In the genomic region with DNA sequence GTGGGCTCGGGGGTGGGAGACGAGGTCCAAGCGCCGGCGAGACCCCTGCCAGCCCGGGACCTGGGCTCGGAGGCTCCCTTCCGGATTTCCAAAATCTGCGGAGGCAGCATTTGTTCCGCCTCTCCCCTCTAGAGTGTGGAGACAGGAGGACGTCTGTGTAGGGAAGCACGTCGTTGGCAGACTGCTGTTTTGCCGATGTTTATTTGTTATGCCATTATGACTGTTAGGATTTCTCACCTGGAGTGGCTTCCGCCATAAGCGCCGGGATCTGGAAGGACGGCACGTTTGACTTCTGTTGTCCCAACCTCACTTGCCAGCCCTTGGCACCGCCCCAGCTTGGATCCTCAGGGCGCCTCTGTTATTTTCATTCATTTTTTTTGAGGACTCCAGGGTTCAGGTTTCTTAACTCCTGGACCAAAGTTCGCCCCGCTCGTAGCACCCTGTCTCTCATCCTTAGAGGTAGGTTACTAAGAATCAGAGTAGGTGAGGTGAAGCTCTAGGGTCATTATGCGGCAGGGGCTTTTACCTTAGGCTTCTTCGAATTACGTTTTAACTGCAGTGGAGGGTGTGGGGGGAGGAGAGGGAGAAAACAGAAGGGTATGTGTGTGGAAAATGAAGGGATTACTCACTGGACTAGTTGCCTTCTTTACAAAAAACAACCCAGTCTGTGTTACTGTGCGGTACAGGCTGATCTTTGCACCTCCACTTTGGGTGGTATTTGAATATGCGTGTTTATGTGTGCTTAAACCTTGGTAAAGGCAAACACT, we compare ENCODE assay signal across 8 cellular contexts. TPM values are rescaled to one million over a fixed set of nuclear protein-coding genes. Genes with fewer than 3 reads are reported as not detected.
DNase-seq lines count a peak whose midpoint lies in the region; TF ChIP-seq lines count a peak whose summit lies in the region.

No MANE protein-coding gene starts in this region.

- H3K36me3 ChIP-seq in mesenchymal stem cell (ENCODE audit: control insufficient read depth in 1 of 2, insufficient read depth in 2 of 2, low read depth in 1 of 2, low read length in 2 of 2): peaks cover 0 to 9% of the 10 kb centered on the region in 2 experiments

- H3K9me3 ChIP-seq in mesenchymal stem cell (ENCODE audit: control insufficient read depth, low read length): no peaks in the 10 kb centered on the region

- no peaks in the 10 kb centered on the region for H3K9me3 Mint-ChIP-seq in activated naive CD4-positive, alpha-beta T cell treated with anti-CD3 and anti-CD28 coated beads, Interleukin-2, amount 10 ng/mL, durations not matched to agents 7 days and 5 days
- peaks cover 4% of the 10 kb centered on the region for H3K9me3 Mint-ChIP-seq in type B pancreatic cell

- H2BK15ac ChIP-seq in mesenchymal stem cell (ENCODE audit: low read depth, poor library complexity, severe bottlenecking): no peak overlapping the region

- peak overlapping the region; percentile 42 for H4K8ac ChIP-seq in mesenchymal stem cell (ENCODE audit: low read length)

- H3K27ac Mint-ChIP-seq in activated naive CD4-positive, alpha-beta T cell treated with anti-CD3 and anti-CD28 coated beads, Interleukin-2, amount 10 ng/mL, durations not matched to agents 7 days and 5 days: no peak overlapping the region
- peak overlapping the region; percentile 75 for H3K27ac Mint-ChIP-seq in type B pancreatic cell

- H3K27me3 ChIP-seq in dorsolateral prefrontal cortex (no peaks in the 10 kb centered on the region), mesenchymal stem cell (ENCODE audit: control insufficient read depth in 1 of 2, insufficient read depth in 1 of 2, low read length in 2 of 2) (no peaks in the 10 kb centered on the region)

- TF ChIP-seq CTCF in dorsolateral prefrontal cortex (IDR thresholded peaks at IDR 0.05 in 54 of 56, conservative IDR thresholded peaks at IDR 0.05 in 2 of 56; ENCODE audit: low read depth in 1 of 56, partially characterized antibody in 56 of 56): no peak
- no peak for TF ChIP-seq CTCF in type B pancreatic cell (conservative IDR thresholded peaks at IDR 0.05)

- H3K9ac ChIP-seq in mesenchymal stem cell (ENCODE audit: low read length): peak overlapping the region; percentile 81

- peak overlapping the region; percentile 52 to 86 (median 76) for H3K4me3 ChIP-seq in dorsolateral prefrontal cortex
- peak overlapping the region; percentile 88 to 97 for H3K4me3 ChIP-seq in mesenchymal stem cell (ENCODE audit: insufficient read depth in 1 of 2, low read depth in 1 of 2, low read length in 2 of 2)

- no peak overlapping the region for H4K91ac ChIP-seq in mesenchymal stem cell (ENCODE audit: low read length)

- CTCF ChIA-PET in activated naive CD4-positive, alpha-beta T cell treated with anti-CD3 and anti-CD28 coated beads, Interleukin-2, amount 10 ng/mL, durations not matched to agents 7 days and 5 days (lab: Charles Lee): interaction anchor here (1.1 kb wide), 1 partner anchor 14 kb away, joined by 4 read pairs; no protein-coding TSS in a partner anchor

- no peak overlapping the region for H3K4ac ChIP-seq in mesenchymal stem cell (ENCODE audit: low read depth in 1 of 2, low read length in 2 of 2)

- no peak overlapping the region for H3K23ac ChIP-seq in mesenchymal stem cell (ENCODE audit: low read length in 2 of 2)

- peak overlapping the region; percentile 30 to 52 for H3K18ac ChIP-seq in mesenchymal stem cell (ENCODE audit: low read depth in 1 of 2, low read length in 2 of 2)

- peak overlapping the region in 1 of 2 experiments; percentile 33 for H2BK12ac ChIP-seq in mesenchymal stem cell (ENCODE audit: low read length in 2 of 2)

- peaks cover 2% of the 10 kb centered on the region for H3K36me3 Mint-ChIP-seq in activated naive CD4-positive, alpha-beta T cell treated with anti-CD3 and anti-CD28 coated beads, Interleukin-2, amount 10 ng/mL, durations not matched to agents 7 days and 5 days
- H3K36me3 Mint-ChIP-seq in type B pancreatic cell: peaks cover 12% of the 10 kb centered on the region

- H3K4me3 Mint-ChIP-seq in activated naive CD4-positive, alpha-beta T cell treated with anti-CD3 and anti-CD28 coated beads, Interleukin-2, amount 10 ng/mL, durations not matched to agents 7 days and 5 days: peak overlapping the region; percentile 71
- H3K4me3 Mint-ChIP-seq in type B pancreatic cell: peak overlapping the region; percentile 92

- peaks cover 3% of the 10 kb centered on the region for H3K79me1 ChIP-seq in mesenchymal stem cell (replicated peaks; ENCODE audit: low read length, poor library complexity, severe bottlenecking)

- no peak overlapping the region for H2AK5ac ChIP-seq in mesenchymal stem cell (ENCODE audit: low read length, severe bottlenecking)

- 7% methylated on average over 28 of the region's 29 CpGs for WGBS in mesenchymal stem cell

- peak overlapping the region; percentile 86 for H2BK120ac ChIP-seq in mesenchymal stem cell (ENCODE audit: low read depth, low read length)

- H3K27ac ChIP-seq in dorsolateral prefrontal cortex (peak overlapping the region in 27 of 59 donors; percentile 5 to 85 (median 45)), mesenchymal stem cell (ENCODE audit: low read length, poor library complexity, severe bottlenecking) (peak overlapping the region; percentile 73)

- peak overlapping the region; percentile 95 for H2AFZ ChIP-seq in mesenchymal stem cell (ENCODE audit: low read depth, low read length)

- H3K4me1 ChIP-seq in mesenchymal stem cell (ENCODE audit: control insufficient read depth, insufficient read depth, low read depth, low read length): peaks cover 4% of the 10 kb centered on the region

- no peak overlapping the region for H3K14ac ChIP-seq in mesenchymal stem cell (ENCODE audit: low read length in 2 of 2)

- no peak for DNase-seq in activated naive CD4-positive, alpha-beta T cell treated with anti-CD3 and anti-CD28 coated beads, Interleukin-2, amount 10 ng/mL, durations not matched to agents 7 days and 5 days
- no peak for DNase-seq in activated naive CD4-positive, alpha-beta T cell (lab: John Stamatoyannopoulos, UW)
- DNase-seq in HPDE6-E6E7 (ENCODE audit: extremely low spot score): peak; percentile 54
- peak; percentile 50 for DNase-seq in RPMI7951 (ENCODE audit: low read depth)
- peak in 3 of 10 donors; percentile 22 to 28 (median 23) for DNase-seq in dorsolateral prefrontal cortex
- peak; percentile 57 for DNase-seq in mesenchymal stem cell
- no peak for DNase-seq in type B pancreatic cell (ENCODE audit: extremely low spot score, unreplicated experiment)
- DNase-seq in iPS-NIHi11 (ENCODE audit: low spot score): no peak

- H3K4me1 Mint-ChIP-seq in activated naive CD4-positive, alpha-beta T cell treated with anti-CD3 and anti-CD28 coated beads, Interleukin-2, amount 10 ng/mL, durations not matched to agents 7 days and 5 days: peaks cover 15% of the 10 kb centered on the region
- peaks cover 21% of the 10 kb centered on the region for H3K4me1 Mint-ChIP-seq in type B pancreatic cell (ENCODE audit: unreplicated experiment)

- peaks cover 60% of the 10 kb centered on the region for H3K27me3 Mint-ChIP-seq in activated naive CD4-positive, alpha-beta T cell treated with anti-CD3 and anti-CD28 coated beads, Interleukin-2, amount 10 ng/mL, durations not matched to agents 7 days and 5 days
- H3K27me3 Mint-ChIP-seq in type B pancreatic cell: peaks cover 11% of the 10 kb centered on the region

- intact Hi-C loops in dorsolateral prefrontal cortex (cut with DNase I): loop anchor here in 1 of 2 donors (5.0 kb wide), 1 partner anchor 83 kb away; no protein-coding TSS in a partner anchor

- H3K4me2 ChIP-seq in mesenchymal stem cell (ENCODE audit: low read length, poor library complexity, severe bottlenecking): peak overlapping the region; percentile 95

- peak overlapping the region; percentile 52 for H2BK5ac ChIP-seq in mesenchymal stem cell (ENCODE audit: low read depth, low read length, poor library complexity, severe bottlenecking)

RNA-seq across cellular contexts. Expression of gene PYGL, which starts 0.5 kb away (rescaled TPM):
- 40.2 and 48.3 TPM in 2 replicates for total RNA-seq in RPMI7951 (2014; rRNA removed; shearing (Covaris generic))
- total RNA-seq in dorsolateral prefrontal cortex: 10 to 100 TPM in 80 of 120 experiments, 1 to 10 TPM in 40; 3.2 to 42.6 (median 13.0) TPM
- polyA plus RNA-seq in mesenchymal stem cell (2013, experiment 1 of 2): 30.1 TPM
- polyA plus RNA-seq in mesenchymal stem cell (2013, experiment 2 of 2): 30.8 TPM
- total RNA-seq in type B pancreatic cell (ENCODE audit: low replicate concordance): 27.3 and 38.8 TPM in 2 replicates

Comparison
In these comparisons a context has a peak if more than half of its experiments do, and no peak if none do; other contexts are left out.
1. DNase-seq: peak in HPDE6-E6E7 (single experiment), RPMI7951 (single experiment) and mesenchymal stem cell (single experiment); none in activated naive CD4-positive, alpha-beta T cell treated with anti-CD3 and anti-CD28 coated beads, Interleukin-2, amount 10 ng/mL, durations not matched to agents 7 days and 5 days (single experiment), activated naive CD4-positive, alpha-beta T cell (0 of 4), type B pancreatic cell (single experiment) and iPS-NIHi11 (single experiment).